15 cellular contexts compared by ENCODE assay signal in genomic region chr1:179810367-179810715, GRCh38.
DNase-seq lines count a peak whose midpoint lies in the region; ATAC-seq, FAIRE-seq and TF ChIP-seq lines count a peak whose summit lies in the region.
"Had no signal": no experiment of that assay in that cellular context is flagged by ENCODE, and none has a peak within 500 bp of the region (broad histone marks: within the 10 kb centered on the region; RNA-seq: fewer than 3 reads in every experiment).

No MANE protein-coding gene starts in this region.

- no peaks in the 10 kb centered on the region for H3K36me3 Mint-ChIP-seq in activated naive CD4-positive, alpha-beta T cell treated with anti-CD3 and anti-CD28 coated beads, Interleukin-2, amount 50 U/mL, for 24 hours
- no peaks in the 10 kb centered on the region for H3K36me3 Mint-ChIP-seq in activated naive CD4-positive, alpha-beta T cell treated with anti-CD3 and anti-CD28 coated beads, Interleukin-2, amount 10 ng/mL, durations not matched to agents 7 days and 5 days
- no peaks in the 10 kb centered on the region for H3K36me3 Mint-ChIP-seq in T-helper 17 cell (ENCODE audit: low read depth)
- H3K36me3 Mint-ChIP-seq: IgD-negative memory B cell had no signal

- no peak overlapping the region for H3K4me3 ChIP-seq in epithelial cell of esophagus (ENCODE audit: low read length)
- no peak overlapping the region for H3K4me3 ChIP-seq in small intestine (ENCODE audit: low read depth in 1 of 2, low read length in 2 of 2)

- TF ChIP-seq CTCF in epithelial cell of esophagus (IDR thresholded peaks at IDR 0.05; ENCODE audit: insufficient read depth, low read depth, low read length, missing control alignments): no peak

- peaks cover 3% of the 10 kb centered on the region for H3K27me3 Mint-ChIP-seq in activated naive CD4-positive, alpha-beta T cell treated with anti-CD3 and anti-CD28 coated beads, Interleukin-2, amount 50 U/mL, for 24 hours
- peaks cover 41% of the 10 kb centered on the region for H3K27me3 Mint-ChIP-seq in activated naive CD4-positive, alpha-beta T cell treated with anti-CD3 and anti-CD28 coated beads, Interleukin-2, amount 10 ng/mL, durations not matched to agents 7 days and 5 days
- peaks cover 32% of the 10 kb centered on the region for H3K27me3 Mint-ChIP-seq in T-helper 17 cell

- H3K27ac ChIP-seq in small intestine (ENCODE audit: low read depth in 1 of 2, low read length in 1 of 2): no peak overlapping the region
- H3K27ac ChIP-seq: C4-2B had no signal

- DNase-seq in activated naive CD4-positive, alpha-beta T cell treated with anti-CD3 and anti-CD28 coated beads, Interleukin-2, amount 10 ng/mL, durations not matched to agents 7 days and 5 days: no peak
- no peak for DNase-seq in T-helper 17 cell
- DNase-seq in epithelial cell of esophagus (ENCODE audit: low read depth): peak; percentile 23
- peak; percentile 38 for DNase-seq in sciatic nerve (ENCODE audit: low spot score)
- no peak for DNase-seq in DMS 273 treated with DMSO at 0.1 percent for 48 hours (lab: John Stamatoyannopoulos, UW)
- no peak for DNase-seq in small intestine
- DNase-seq in UCSD-AML1 (lab: John Stamatoyannopoulos, UW; ENCODE audit: unreplicated experiment): no peak
- DNase-seq: GF-D8, GOT3 had no signal

- H3K4me3 Mint-ChIP-seq in activated naive CD4-positive, alpha-beta T cell treated with anti-CD3 and anti-CD28 coated beads, Interleukin-2, amount 50 U/mL, for 24 hours: no peak overlapping the region
- H3K4me3 Mint-ChIP-seq in activated naive CD4-positive, alpha-beta T cell treated with anti-CD3 and anti-CD28 coated beads, Interleukin-2, amount 10 ng/mL, durations not matched to agents 7 days and 5 days: no peak overlapping the region
- peak overlapping the region; percentile 12 for H3K4me3 Mint-ChIP-seq in T-helper 17 cell
- H3K4me3 Mint-ChIP-seq: HFFc6 had no signal

- peaks cover 0 to 2% of the 10 kb centered on the region in 2 donors for H3K4me1 ChIP-seq in small intestine (ENCODE audit: control insufficient read depth in 2 of 2, insufficient read depth in 1 of 2, low read depth in 1 of 2, low read length in 1 of 2)

- intact Hi-C loops in sciatic nerve (cut with DNase I): loop anchor here (2.0 kb wide), 1 partner anchor 102 kb away; no protein-coding TSS in a partner anchor

- ATAC-seq in T-helper 17 cell (no peak), sciatic nerve (no peak)

- H3K4me1 Mint-ChIP-seq in activated naive CD4-positive, alpha-beta T cell treated with anti-CD3 and anti-CD28 coated beads, Interleukin-2, amount 50 U/mL, for 24 hours: peaks cover 19% of the 10 kb centered on the region
- H3K4me1 Mint-ChIP-seq in activated naive CD4-positive, alpha-beta T cell treated with anti-CD3 and anti-CD28 coated beads, Interleukin-2, amount 10 ng/mL, durations not matched to agents 7 days and 5 days: peaks cover 13% of the 10 kb centered on the region
- H3K4me1 Mint-ChIP-seq in T-helper 17 cell: peaks cover 11% of the 10 kb centered on the region

- H3K9me3 Mint-ChIP-seq in activated naive CD4-positive, alpha-beta T cell treated with anti-CD3 and anti-CD28 coated beads, Interleukin-2, amount 50 U/mL, for 24 hours: no peaks in the 10 kb centered on the region
- H3K9me3 Mint-ChIP-seq in activated naive CD4-positive, alpha-beta T cell treated with anti-CD3 and anti-CD28 coated beads, Interleukin-2, amount 10 ng/mL, durations not matched to agents 7 days and 5 days: no peaks in the 10 kb centered on the region
- H3K9me3 Mint-ChIP-seq: CD4-positive, alpha-beta memory T cell; HFFc6; IgD-negative memory B cell had no signal

- no peak for FAIRE-seq in small intestine (lab: Jason Lieb, UNC)
- FAIRE-seq: A204.1 had no signal

- no peaks in the 10 kb centered on the region for H3K27me3 ChIP-seq in small intestine (ENCODE audit: control insufficient read depth in 2 of 2, insufficient read depth in 2 of 2, low read length in 2 of 2)

- no peaks in the 10 kb centered on the region for H3K36me3 ChIP-seq in small intestine (ENCODE audit: control insufficient read depth in 2 of 2, insufficient read depth in 2 of 2, low read length in 2 of 2)

- H3K9me3 ChIP-seq in T-helper 17 cell (ENCODE audit: control insufficient read depth, low read length, poor library complexity, severe bottlenecking) (no peaks in the 10 kb centered on the region), small intestine (ENCODE audit: control insufficient read depth, low read depth) (no peaks in the 10 kb centered on the region)

- WGBS in small intestine, 3 donors: 86 to 89% (median 89%) methylated on average over 7 of the region's 7 CpGs

- peak overlapping the region; percentile 63 for H3K27ac Mint-ChIP-seq in activated naive CD4-positive, alpha-beta T cell treated with anti-CD3 and anti-CD28 coated beads, Interleukin-2, amount 50 U/mL, for 24 hours
- H3K27ac Mint-ChIP-seq in activated naive CD4-positive, alpha-beta T cell treated with anti-CD3 and anti-CD28 coated beads, Interleukin-2, amount 10 ng/mL, durations not matched to agents 7 days and 5 days: no peak overlapping the region
- peak overlapping the region; percentile 79 for H3K27ac Mint-ChIP-seq in T-helper 17 cell
- H3K27ac Mint-ChIP-seq: HFFc6 had no signal

- CTCF ChIA-PET in activated naive CD4-positive, alpha-beta T cell treated with anti-CD3 and anti-CD28 coated beads, Interleukin-2, amount 10 ng/mL, durations not matched to agents 7 days and 5 days (lab: Charles Lee): interaction anchor here (0.6 to 14.8 kb wide), 33 partner anchors 8 to 688 kb away, joined by 3 to 565 read pairs (median 5); partner anchors contain the start of gene SOAT1

Comparison
In these comparisons a context has a peak if more than half of its experiments do, and no peak if none do; other contexts are left out.
1. DNase-seq: peak in epithelial cell of esophagus (single experiment) and sciatic nerve (single experiment); none in activated naive CD4-positive, alpha-beta T cell treated with anti-CD3 and anti-CD28 coated beads, Interleukin-2, amount 10 ng/mL, durations not matched to agents 7 days and 5 days (single experiment), T-helper 17 cell (0 of 3), DMS 273 treated with DMSO at 0.1 percent for 48 hours (single experiment), small intestine (single experiment) and UCSD-AML1 (single experiment).